11 cellular contexts compared by ENCODE assay signal in the genomic region with DNA sequence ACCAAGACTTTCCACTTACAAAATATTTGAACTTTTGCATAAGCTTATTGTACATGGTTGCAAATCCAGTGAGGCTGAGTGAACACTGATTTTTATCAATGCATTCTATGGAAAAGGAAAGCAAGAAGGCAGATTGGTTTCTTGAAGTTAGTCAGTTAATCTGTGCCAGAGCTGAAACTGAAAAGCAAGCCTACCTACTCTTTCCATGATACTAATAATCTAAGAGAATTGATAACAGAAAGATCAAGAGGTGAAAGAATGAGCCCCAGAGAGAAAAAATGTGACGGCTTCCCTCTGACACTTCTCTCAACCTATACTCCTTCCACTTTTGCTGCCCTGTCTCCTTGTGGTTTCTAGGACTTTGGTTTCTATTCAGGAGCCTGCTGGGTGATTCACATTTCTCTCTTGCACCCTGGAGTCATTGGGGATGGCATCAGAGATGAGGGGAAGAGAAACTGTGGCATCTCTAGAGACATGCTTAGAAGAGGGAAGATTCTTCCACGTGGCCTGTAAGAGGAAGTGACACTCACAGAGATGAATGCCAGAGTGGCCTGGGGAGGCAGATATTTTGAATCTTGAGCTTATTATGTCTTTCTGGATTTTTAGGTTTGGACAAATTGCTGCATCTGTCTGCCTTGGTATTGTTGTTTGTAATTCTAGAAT.
DNase-seq lines count a peak whose midpoint lies in the region; ATAC-seq and TF ChIP-seq lines count a peak whose summit lies in the region.
"Had no signal": no experiment of that assay in that cellular context is flagged by ENCODE, and none has a peak within 500 bp of the region (broad histone marks: within the 10 kb centered on the region; RNA-seq: fewer than 3 reads in every experiment).

No MANE protein-coding gene starts in this region.

- H3K9me3 ChIP-seq in mesenchymal stem cell (ENCODE audit: control insufficient read depth, low read length): no peaks in the 10 kb centered on the region
- H3K9me3 ChIP-seq: colonic mucosa had no signal

- H2AK5ac ChIP-seq in mesendoderm (ENCODE audit: low read length) (no peak overlapping the region), mesenchymal stem cell (ENCODE audit: low read length, severe bottlenecking) (no peak overlapping the region)

- no peak overlapping the region for H2BK120ac ChIP-seq in mesendoderm (ENCODE audit: low read depth, low read length)
- no peak overlapping the region for H2BK120ac ChIP-seq in mesenchymal stem cell (ENCODE audit: low read depth, low read length)

- H2BK5ac ChIP-seq in mesendoderm (ENCODE audit: low read length): no peak overlapping the region
- H2BK5ac ChIP-seq in mesenchymal stem cell (ENCODE audit: low read depth, low read length, poor library complexity, severe bottlenecking): no peak overlapping the region

- H3K4me2 ChIP-seq in mesendoderm (ENCODE audit: low read length): no peak overlapping the region
- H3K4me2 ChIP-seq in mesenchymal stem cell (ENCODE audit: low read length, poor library complexity, severe bottlenecking): no peak overlapping the region
- H3K4me2 ChIP-seq: KMS-11 had no signal

- no peak overlapping the region for H3K56ac ChIP-seq in mesendoderm (ENCODE audit: low read length)

- H3K27me3 Mint-ChIP-seq in HFFc6 (ENCODE audit: insufficient read depth): peaks cover 7% of the 10 kb centered on the region; the same call in 1 of the 2 replicates

- H3K4me3 Mint-ChIP-seq in HFFc6: peak overlapping the region; percentile 11; the same call in 1 of the 2 replicates

- H3K4me1 ChIP-seq in mesendoderm (ENCODE audit: control insufficient read depth, low read depth, low read length): no peaks in the 10 kb centered on the region
- H3K4me1 ChIP-seq in mesenchymal stem cell (ENCODE audit: control insufficient read depth, insufficient read depth, low read depth, low read length): no peaks in the 10 kb centered on the region
- H3K4me1 ChIP-seq: colonic mucosa had no signal

- no peak overlapping the region for H3K14ac ChIP-seq in mesenchymal stem cell (ENCODE audit: low read length in 2 of 2)

- no peak overlapping the region for H3K9ac ChIP-seq in mesendoderm (ENCODE audit: low read length)
- H3K9ac ChIP-seq in mesenchymal stem cell (ENCODE audit: low read length): no peak overlapping the region
- H3K9ac ChIP-seq: KMS-11 had no signal

- H2BK15ac ChIP-seq in mesendoderm (replicated peaks; ENCODE audit: low read depth): no peak overlapping the region
- no peak overlapping the region for H2BK15ac ChIP-seq in mesenchymal stem cell (ENCODE audit: low read depth, poor library complexity, severe bottlenecking)

- H3K18ac ChIP-seq in mesendoderm (ENCODE audit: low read length) (no peak overlapping the region), mesenchymal stem cell (ENCODE audit: low read depth in 1 of 2, low read length in 2 of 2) (no peak overlapping the region)

- no peak overlapping the region for H2AFZ ChIP-seq in mesenchymal stem cell (ENCODE audit: low read depth, low read length)

- H4K8ac ChIP-seq in mesendoderm (ENCODE audit: low read depth, low read length): no peak overlapping the region
- no peak overlapping the region for H4K8ac ChIP-seq in mesenchymal stem cell (ENCODE audit: low read length)

- H3K79me1 ChIP-seq in mesendoderm (ENCODE audit: low read length) (no peaks in the 10 kb centered on the region), mesenchymal stem cell (replicated peaks; ENCODE audit: low read length, poor library complexity, severe bottlenecking) (no peaks in the 10 kb centered on the region)

- H4K91ac ChIP-seq in mesenchymal stem cell (ENCODE audit: low read length): no peak overlapping the region

- ATAC-seq in GM18861 (IDR thresholded peaks at IDR 0.05; ENCODE audit: unreplicated experiment): peak; percentile 96
- ATAC-seq in HG03521 (IDR thresholded peaks at IDR 0.05; ENCODE audit: unreplicated experiment): peak; percentile 81
- ATAC-seq in HG03045 (IDR thresholded peaks at IDR 0.05; ENCODE audit: unreplicated experiment): no peak

- H3K27me3 ChIP-seq in mesendoderm (ENCODE audit: insufficient read depth, low read length, poor library complexity) (no peaks in the 10 kb centered on the region), mesenchymal stem cell (ENCODE audit: control insufficient read depth in 1 of 2, insufficient read depth in 1 of 2, low read length in 2 of 2) (no peaks in the 10 kb centered on the region)
- H3K27me3 ChIP-seq: colonic mucosa had no signal

- no peaks in the 10 kb centered on the region for H3K79me2 ChIP-seq in mesendoderm (ENCODE audit: control insufficient read depth, insufficient read depth, low read length)

- no peak overlapping the region for H3K27ac Mint-ChIP-seq in HFFc6

- H3K4me3 ChIP-seq in mesendoderm (ENCODE audit: low read length) (no peak overlapping the region), mesenchymal stem cell (ENCODE audit: insufficient read depth in 1 of 2, low read depth in 1 of 2, low read length in 2 of 2) (no peak overlapping the region)
- H3K4me3 ChIP-seq: colonic mucosa, SK-N-MC had no signal

- H3K23ac ChIP-seq in mesendoderm (ENCODE audit: low read length) (no peak overlapping the region), mesenchymal stem cell (ENCODE audit: low read length in 2 of 2) (no peak overlapping the region)

- H3K4ac ChIP-seq in mesendoderm (ENCODE audit: low read depth, low read length): no peak overlapping the region
- H3K4ac ChIP-seq in mesenchymal stem cell (ENCODE audit: low read depth in 1 of 2, low read length in 2 of 2): no peak overlapping the region

- H3K27ac ChIP-seq in mesendoderm (ENCODE audit: low read depth, low read length) (no peak overlapping the region), mesenchymal stem cell (ENCODE audit: low read length, poor library complexity, severe bottlenecking) (no peak overlapping the region)
- H3K27ac ChIP-seq: colonic mucosa, KMS-11, SK-N-MC had no signal

- WGBS in mesendoderm (ENCODE audit: extremely low coverage, insufficient coverage, low lambda C conversion rate): no CpG with 5 or more reads among the region's 2 CpGs
- WGBS in mesenchymal stem cell: 31% methylated on average over 1 of the region's 2 CpGs

- no peak overlapping the region for H2BK12ac ChIP-seq in mesenchymal stem cell (ENCODE audit: low read length in 2 of 2)

- TF ChIP-seq CTCF in HFFc6 (IDR thresholded peaks at IDR 0.05): no peak

- peaks cover 26% of the 10 kb centered on the region for H3K4me1 Mint-ChIP-seq in HFFc6 (ENCODE audit: low read depth)

- DNase-seq in HFFc6: no peak
- DNase-seq in mesendoderm: peak; percentile 29
- DNase-seq in mesenchymal stem cell: no peak
- no peak for DNase-seq in cerebellar nuclear complex (lab: John Stamatoyannopoulos, UW)
- no peak for DNase-seq in LoVo (ENCODE audit: low spot score)
- DNase-seq: colonic mucosa had no signal

- no peaks in the 10 kb centered on the region for H3K36me3 ChIP-seq in mesendoderm (ENCODE audit: control insufficient read depth, insufficient read depth, low read length)
- H3K36me3 ChIP-seq in mesenchymal stem cell (ENCODE audit: control insufficient read depth in 1 of 2, insufficient read depth in 2 of 2, low read depth in 1 of 2, low read length in 2 of 2): no peaks in the 10 kb centered on the region
- H3K36me3 ChIP-seq: colonic mucosa had no signal

- no peaks in the 10 kb centered on the region for H3K9me3 Mint-ChIP-seq in HFFc6

- no peaks in the 10 kb centered on the region for H3K36me3 Mint-ChIP-seq in HFFc6 (ENCODE audit: low read depth)

- H4K5ac ChIP-seq in mesendoderm (ENCODE audit: low read length): no peak overlapping the region
